Comparison of ENCODE assay signal across 1 cellular context in genomic region chr14:22821193-22822016, GRCh38.
A peak's percentile ranks its signal among the peaks of the same experiment; 100 is the strongest.
TF ChIP-seq lines count a peak whose summit lies in the region.

No MANE protein-coding gene starts in this region.

TF ChIP-seq in HepG2, 621 proteins besides CTCF, POLR2A, EP300 and RAD21 (continued from another document and continues in another):
- 0 out of 2 replicates have a peak, but pooled peaks have one; percentile 44 for TF ChIP-seq BRD4 (CRISPR knock-in tag; IDR thresholded peaks at IDR 0.05)
- no peak for TF ChIP-seq POLR2AphosphoS2 (IDR thresholded peaks at IDR 0.05; ENCODE audit: low read depth, low read length)
- TF ChIP-seq TAF15 (IDR thresholded peaks at IDR 0.05; ENCODE audit: low read depth, low read length, poor library complexity, severe bottlenecking), result no peak
- TF ChIP-seq EEA1 (CRISPR knock-in tag; IDR thresholded peaks at IDR 0.05; ENCODE audit: borderline replicate concordance), result peak; percentile 88; the same call in 1 of the 2 replicates
- no peak for TF ChIP-seq MBD4 (IDR thresholded peaks at IDR 0.05; ENCODE audit: borderline replicate concordance, low read length)
- TF ChIP-seq NONO (IDR thresholded peaks at IDR 0.05), result no peak
- no peak for TF ChIP-seq NONO (CRISPR knock-in tag; conservative IDR thresholded peaks at IDR 0.05)
- TF ChIP-seq NR2F6 (IDR thresholded peaks at IDR 0.05), result no peak
- peak; percentile 75 for TF ChIP-seq NR2F6 (CRISPR knock-in tag; IDR thresholded peaks at IDR 0.05)
- peak; percentile 49; the same call in 1 of the 2 replicates for TF ChIP-seq REXO4 (CRISPR knock-in tag; IDR thresholded peaks at IDR 0.05; ENCODE audit: borderline replicate concordance)
- no peak for TF ChIP-seq TERF1 (CRISPR knock-in tag; IDR thresholded peaks at IDR 0.05)
- no peak for TF ChIP-seq ZNF207 (IDR thresholded peaks at IDR 0.05; ENCODE audit: borderline replicate concordance)
- TF ChIP-seq GATAD1 (CRISPR knock-in tag; IDR thresholded peaks at IDR 0.05), result peak; percentile 66
- TF ChIP-seq THYN1 (CRISPR knock-in tag; IDR thresholded peaks at IDR 0.05; ENCODE audit: borderline replicate concordance, low read depth), result no peak
- 0 out of 2 replicates have a peak, but pooled peaks have one; percentile 69 for TF ChIP-seq ZNF326 (CRISPR knock-in tag; IDR thresholded peaks at IDR 0.05; ENCODE audit: borderline replicate concordance)
- TF ChIP-seq ZNF567 (CRISPR knock-in tag; IDR thresholded peaks at IDR 0.05; ENCODE audit: borderline replicate concordance), result peak; percentile 69; the same call in 1 of the 2 replicates
- TF ChIP-seq ELF1 (CRISPR knock-in tag; IDR thresholded peaks at IDR 0.05), result no peak
- peak; percentile 70; the same call in 1 of the 2 replicates for TF ChIP-seq KAT8 (CRISPR knock-in tag; IDR thresholded peaks at IDR 0.05)
- peak; percentile 58; the same call in 1 of the 2 replicates for TF ChIP-seq RBAK (CRISPR knock-in tag; IDR thresholded peaks at IDR 0.05)
- TF ChIP-seq ZNF557 (CRISPR knock-in tag; IDR thresholded peaks at IDR 0.05), result no peak
- TF ChIP-seq MTF1 (CRISPR knock-in tag; IDR thresholded peaks at IDR 0.05), result no peak
- peak; percentile 94; the same call in 1 of the 2 replicates for TF ChIP-seq ZNF891 (CRISPR knock-in tag; IDR thresholded peaks at IDR 0.05)
- peak; percentile 65; the same call in 1 of the 2 replicates for TF ChIP-seq ZNF414 (CRISPR knock-in tag; IDR thresholded peaks at IDR 0.05)
- TF ChIP-seq STAT5B (CRISPR knock-in tag; IDR thresholded peaks at IDR 0.05), result peak; percentile 86; the same call in 1 of the 2 replicates
- 0 out of 2 replicates have a peak, but pooled peaks have one; percentile 20 for TF ChIP-seq ZKSCAN8 (CRISPR knock-in tag; IDR thresholded peaks at IDR 0.05; ENCODE audit: borderline replicate concordance)
- peak; percentile 95 for TF ChIP-seq CERS6 (CRISPR knock-in tag; IDR thresholded peaks at IDR 0.05)
- TF ChIP-seq ZNF564 (CRISPR knock-in tag; IDR thresholded peaks at IDR 0.05), result peak; percentile 54; the same call in 1 of the 2 replicates
- peak; percentile 75; the same call in 1 of the 2 replicates for TF ChIP-seq SRY (CRISPR knock-in tag; IDR thresholded peaks at IDR 0.05)
- TF ChIP-seq SIX1 (CRISPR knock-in tag; IDR thresholded peaks at IDR 0.05; ENCODE audit: borderline replicate concordance), result no peak
- TF ChIP-seq ZNF776 (CRISPR knock-in tag; IDR thresholded peaks at IDR 0.05), result no peak; the same call in 1 of the 2 replicates
- TF ChIP-seq ZBTB37 (CRISPR knock-in tag; IDR thresholded peaks at IDR 0.05), result no peak
- no peak for TF ChIP-seq NFE2 (CRISPR knock-in tag; IDR thresholded peaks at IDR 0.05)
- peak; percentile 81; the same call in 1 of the 2 replicates for TF ChIP-seq ZBTB7B (CRISPR knock-in tag; IDR thresholded peaks at IDR 0.05)
- peak; percentile 94 for TF ChIP-seq JARID2 (CRISPR knock-in tag; IDR thresholded peaks at IDR 0.05; ENCODE audit: insufficient replicate concordance)
- no peak for TF ChIP-seq FIP1L1 (IDR thresholded peaks at IDR 0.05; ENCODE audit: borderline replicate concordance, insufficient read depth, low read depth, low read length)
- TF ChIP-seq TBL1XR1 (IDR thresholded peaks at IDR 0.05; ENCODE audit: borderline replicate concordance, low read length, partially characterized antibody), result no peak
- TF ChIP-seq ZNF33A (CRISPR knock-in tag; IDR thresholded peaks at IDR 0.05; ENCODE audit: borderline replicate concordance), result no peak
- 0 out of 2 replicates have a peak, but pooled peaks have one; percentile 17 for TF ChIP-seq ARID3A (IDR thresholded peaks at IDR 0.05; ENCODE audit: low read depth, low read length)
- no peak for TF ChIP-seq ZNF773 (CRISPR knock-in tag; IDR thresholded peaks at IDR 0.05; ENCODE audit: borderline replicate concordance)
- TF ChIP-seq SATB2 (CRISPR knock-in tag; IDR thresholded peaks at IDR 0.05), result peak; percentile 90
- TF ChIP-seq ZNF274 (CRISPR knock-in tag; IDR thresholded peaks at IDR 0.05), result peak; percentile 97
- peak; percentile 65 for TF ChIP-seq PITX1 (CRISPR knock-in tag; IDR thresholded peaks at IDR 0.05)
- TF ChIP-seq TEF (CRISPR knock-in tag; IDR thresholded peaks at IDR 0.05), result 0 out of 2 replicates have a peak, but pooled peaks have one; percentile 41
- no peak for TF ChIP-seq PRDM10 (CRISPR knock-in tag; IDR thresholded peaks at IDR 0.05; ENCODE audit: low read depth)
- peak; percentile 88; the same call in 1 of the 2 replicates for TF ChIP-seq ZNF30 (CRISPR knock-in tag; IDR thresholded peaks at IDR 0.05)
- TF ChIP-seq ARHGAP35 (CRISPR knock-in tag; IDR thresholded peaks at IDR 0.05; ENCODE audit: borderline replicate concordance), result peak; percentile 58; the same call in 1 of the 2 replicates
- peak; percentile 89 for TF ChIP-seq SALL1 (CRISPR knock-in tag; IDR thresholded peaks at IDR 0.05)
- no peak for TF ChIP-seq ZNF275 (CRISPR knock-in tag; IDR thresholded peaks at IDR 0.05; ENCODE audit: borderline replicate concordance)
- TF ChIP-seq AHR (CRISPR knock-in tag; IDR thresholded peaks at IDR 0.05), result peak; percentile 41; the same call in 1 of the 2 replicates
- TF ChIP-seq ZNF234 (CRISPR knock-in tag; conservative IDR thresholded peaks at IDR 0.05), result peak; percentile 67; the same call in 1 of the 2 replicates
- TF ChIP-seq U2AF1 (optimal IDR thresholded peaks at IDR 0.05; ENCODE audit: low read depth, low read length), result no peak
- TF ChIP-seq ZNF292 (CRISPR knock-in tag; IDR thresholded peaks at IDR 0.05; ENCODE audit: borderline replicate concordance, low read depth), result peak; percentile 33; the same call in 1 of the 2 replicates
- no peak for TF ChIP-seq ZBTB3 (CRISPR knock-in tag; IDR thresholded peaks at IDR 0.05; ENCODE audit: borderline replicate concordance, low read depth)
- TF ChIP-seq ZSCAN5A (CRISPR knock-in tag; IDR thresholded peaks at IDR 0.05; ENCODE audit: borderline replicate concordance), result no peak
- TF ChIP-seq SNAPC2 (CRISPR knock-in tag; IDR thresholded peaks at IDR 0.05), result 0 out of 2 replicates have a peak, but pooled peaks have one; percentile 58
- no peak for TF ChIP-seq ZNF549 (CRISPR knock-in tag; IDR thresholded peaks at IDR 0.05)
- TF ChIP-seq SOX13 (IDR thresholded peaks at IDR 0.05), result no peak
- TF ChIP-seq SOX13 (CRISPR knock-in tag; conservative IDR thresholded peaks at IDR 0.05 in 1 of 2, IDR thresholded peaks at IDR 0.05 in 1 of 2), result peak in 1 of 2 experiments; percentile 73; a peak in 2 of 4 replicates
- no peak for TF ChIP-seq CREM (IDR thresholded peaks at IDR 0.05)
- no peak for TF ChIP-seq CREM (CRISPR knock-in tag; IDR thresholded peaks at IDR 0.05)
